ENCODE assay signal across 12 cellular contexts in the genomic region with DNA sequence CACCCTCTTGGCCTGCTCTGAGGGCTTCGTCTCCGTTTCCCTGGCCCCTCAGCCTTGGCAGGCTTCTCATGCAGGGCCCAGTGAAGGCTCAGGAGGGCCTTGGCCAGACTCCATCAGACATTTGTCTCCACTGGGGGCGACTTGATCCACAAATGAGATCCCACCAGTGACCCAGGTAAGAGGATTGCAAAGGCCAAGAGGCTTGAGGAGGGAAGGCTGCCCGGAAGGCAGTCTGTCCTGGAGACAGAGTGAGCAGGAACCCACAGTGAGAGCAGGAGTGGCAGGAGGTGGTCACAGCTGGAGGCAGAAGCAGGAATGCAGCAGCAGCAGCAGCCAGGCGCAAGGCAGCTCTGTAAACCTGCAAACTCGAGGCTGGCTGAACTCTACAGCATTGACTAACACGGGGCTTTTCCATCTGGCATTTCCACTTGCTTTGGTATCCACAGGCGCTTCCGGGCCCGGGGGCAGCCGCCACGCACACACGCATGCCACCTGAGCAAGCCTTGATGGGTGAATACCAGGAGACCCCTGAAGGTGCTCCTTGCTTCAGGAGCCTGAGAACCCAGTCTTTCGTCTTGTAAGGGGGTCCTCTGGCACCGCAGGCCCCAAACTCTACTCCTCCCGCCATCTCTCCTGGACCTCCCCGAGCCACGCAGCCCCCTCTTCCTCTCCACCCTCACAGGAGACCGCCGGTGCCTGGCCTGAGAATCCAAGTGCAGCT. TPM values are rescaled to one million over a fixed set of nuclear protein-coding genes. Genes with fewer than 3 reads are reported as not detected.
DNase-seq lines count a peak whose midpoint lies in the region; ATAC-seq and TF ChIP-seq lines count a peak whose summit lies in the region.
"Had no signal": no experiment of that assay in that cellular context is flagged by ENCODE, and none has a peak within 500 bp of the region (broad histone marks: within the 10 kb centered on the region; RNA-seq: fewer than 3 reads in every experiment).

No MANE protein-coding gene starts in this region.

- H3F3A ChIP-seq in neural progenitor cell (ENCODE audit: low read depth): peaks cover 37% of the 10 kb centered on the region

- H4K20me1 ChIP-seq in neural progenitor cell (ENCODE audit: low read depth): peaks cover 4% of the 10 kb centered on the region

- H3K36me3 Mint-ChIP-seq in chondrocyte (ENCODE audit: low read depth) (peaks cover 7% of the 10 kb centered on the region), neural progenitor cell (peaks cover 10% of the 10 kb centered on the region)

- no peaks in the 10 kb centered on the region for H3K9me3 ChIP-seq in HEK293 (ENCODE audit: control insufficient read depth, insufficient read depth, low read depth, low read length)
- H3K9me3 ChIP-seq in neural progenitor cell (ENCODE audit: low read depth): no peaks in the 10 kb centered on the region
- H3K9me3 ChIP-seq: pancreas had no signal

- peak; percentile 32 for DNase-seq in AG10803 (ENCODE audit: low read depth)
- peak; percentile 87 for DNase-seq in chondrocyte (ENCODE audit: low spot score)
- DNase-seq in neural progenitor cell (ENCODE audit: low spot score): peak; percentile 42
- DNase-seq in AG20443 (ENCODE audit: low spot score): no peak
- no peak for DNase-seq in H4 (ENCODE audit: low spot score)
- no peak for DNase-seq in GM13976 (ENCODE audit: low spot score)
- DNase-seq: NCI-H1105, T1000 had no signal

- H3K36me3 ChIP-seq in HEK293 (ENCODE audit: control insufficient read depth in 2 of 2, insufficient read depth in 1 of 2, low read length in 2 of 2) (peaks cover 0 to 36% of the 10 kb centered on the region in 2 experiments; a peak in 2 of 3 replicates), neural progenitor cell (no peaks in the 10 kb centered on the region)

- H3K4me1 Mint-ChIP-seq in chondrocyte (ENCODE audit: low read depth) (peaks cover 52% of the 10 kb centered on the region), neural progenitor cell (peaks cover 40% of the 10 kb centered on the region)

- H3K4me1 ChIP-seq in HEK293 (ENCODE audit: control insufficient read depth, insufficient read depth, low read length) (no peaks in the 10 kb centered on the region), neural progenitor cell (peaks cover 37% of the 10 kb centered on the region)

- in situ Hi-C loops in GM13976 (cut with MboI; ENCODE audit: low sequenced_read_pairs, unreplicated experiment): loop anchor here (10.0 kb wide), 1 partner anchor 367 kb away; no protein-coding TSS in a partner anchor

- H3K9ac ChIP-seq in neural progenitor cell: no peak overlapping the region

- no peak overlapping the region for H3K4me3 Mint-ChIP-seq in chondrocyte (ENCODE audit: unreplicated experiment)
- H3K4me3 Mint-ChIP-seq in neural progenitor cell: no peak overlapping the region

- POLR2A ChIA-PET in HEK293 (lab: Yijun Ruan, JAX): interaction anchor here (0.5 kb wide), 1 partner anchor 442 kb away, joined by 5 read pairs; no protein-coding TSS in a partner anchor

- H3K27ac ChIP-seq in HEK293 (ENCODE audit: extremely low read depth, low read depth, low read length): no peak overlapping the region
- no peak overlapping the region for H3K27ac ChIP-seq in neural progenitor cell

- CTCF ChIA-PET in HEK293 (lab: Yijun Ruan, JAX): interaction anchor here (1.2 kb wide), 1 partner anchor 25 kb away, joined by 4 read pairs; no protein-coding TSS in a partner anchor

- H3K4me3 ChIP-seq in AG10803 (ENCODE audit: low read length) (no peak overlapping the region), HEK293 (ENCODE audit: low read depth, low read length) (no peak overlapping the region), neural progenitor cell (no peak overlapping the region)
- H3K4me3 ChIP-seq: pancreas had no signal

- H3K27me3 ChIP-seq in neural progenitor cell: no peaks in the 10 kb centered on the region
- H3K27me3 ChIP-seq: pancreas had no signal

- TF ChIP-seq CTCF in AG10803 (conservative IDR thresholded peaks at IDR 0.05; ENCODE audit: low read length) (no peak), HEK293 (tag by site-specific recombination; IDR thresholded peaks at IDR 0.05) (no peak), chondrocyte (IDR thresholded peaks at IDR 0.05) (no peak), neural progenitor cell (IDR thresholded peaks at IDR 0.05) (no peak), GM13976 (IDR thresholded peaks at IDR 0.05; ENCODE audit: borderline replicate concordance, control extremely low read depth, extremely low read depth, insufficient read depth, missing control alignments) (no peak)

- H3K4me2 ChIP-seq in neural progenitor cell: no peak overlapping the region

- H3K79me2 ChIP-seq in neural progenitor cell (ENCODE audit: low read depth): peaks cover under 1% of the 10 kb centered on the region

- ATAC-seq in HG03025 (IDR thresholded peaks at IDR 0.05; ENCODE audit: low FRiP score, unreplicated experiment): no peak

- no peaks in the 10 kb centered on the region for H3K9me3 Mint-ChIP-seq in chondrocyte (ENCODE audit: low read depth)
- no peaks in the 10 kb centered on the region for H3K9me3 Mint-ChIP-seq in neural progenitor cell
- H3K9me3 Mint-ChIP-seq: activated T-helper 2 cell treated with anti-CD3 and anti-CD28 coated beads, Interferon-gamma antibody, Interleukin-2, Interleukin-4, amounts not matched to agents 10 μg/mL and 5 μg/mL and 100 μg/mL, durations not matched to agents 14 hours and 24 hours and 36 hours had no signal

- H3K27ac Mint-ChIP-seq in chondrocyte (ENCODE audit: unreplicated experiment) (peak overlapping the region; percentile 98), neural progenitor cell (no peak overlapping the region)
- H3K27ac Mint-ChIP-seq: activated T-helper 2 cell treated with anti-CD3 and anti-CD28 coated beads, Interferon-gamma antibody, Interleukin-2, Interleukin-4, amounts not matched to agents 10 μg/mL and 5 μg/mL and 100 μg/mL, durations not matched to agents 14 hours and 24 hours and 36 hours had no signal

- no peak overlapping the region for H2AFZ ChIP-seq in neural progenitor cell (replicated peaks)

- no peaks in the 10 kb centered on the region for H3K27me3 Mint-ChIP-seq in chondrocyte (ENCODE audit: low read depth)
- peaks cover 2% of the 10 kb centered on the region for H3K27me3 Mint-ChIP-seq in neural progenitor cell (ENCODE audit: insufficient read depth, low read depth)

TF ChIP-seq in HEK293, 187 proteins besides CTCF, POLR2A, EP300 and RAD21 (continues in another document):
- TF ChIP-seq GLIS2 (tag by site-specific recombination; IDR thresholded peaks at IDR 0.05) (peak; percentile 21; the same call in 1 of the 2 replicates), ZNF341 (tag by site-specific recombination; IDR thresholded peaks at IDR 0.05; ENCODE audit: low read depth) (no peak), ZNF2 (tag by site-specific recombination; IDR thresholded peaks at IDR 0.05) (no peak), ZNF473 (tag by site-specific recombination; IDR thresholded peaks at IDR 0.05) (no peak), GLIS1 (tag by site-specific recombination; IDR thresholded peaks at IDR 0.05) (peak; percentile 76), ZNF701 (tag by site-specific recombination; IDR thresholded peaks at IDR 0.05) (no peak), ZNF660 (tag by site-specific recombination; IDR thresholded peaks at IDR 0.05) (no peak), ZBTB17 (tag by site-specific recombination; IDR thresholded peaks at IDR 0.05) (0 out of 2 replicates have a peak, but pooled peaks have one; percentile 17), PRDM4 (tag by site-specific recombination; IDR thresholded peaks at IDR 0.05) (no peak), ZIC2 (tag by site-specific recombination; IDR thresholded peaks at IDR 0.05) (peak; percentile 82)
- TF ChIP-seq, protein P1, sequence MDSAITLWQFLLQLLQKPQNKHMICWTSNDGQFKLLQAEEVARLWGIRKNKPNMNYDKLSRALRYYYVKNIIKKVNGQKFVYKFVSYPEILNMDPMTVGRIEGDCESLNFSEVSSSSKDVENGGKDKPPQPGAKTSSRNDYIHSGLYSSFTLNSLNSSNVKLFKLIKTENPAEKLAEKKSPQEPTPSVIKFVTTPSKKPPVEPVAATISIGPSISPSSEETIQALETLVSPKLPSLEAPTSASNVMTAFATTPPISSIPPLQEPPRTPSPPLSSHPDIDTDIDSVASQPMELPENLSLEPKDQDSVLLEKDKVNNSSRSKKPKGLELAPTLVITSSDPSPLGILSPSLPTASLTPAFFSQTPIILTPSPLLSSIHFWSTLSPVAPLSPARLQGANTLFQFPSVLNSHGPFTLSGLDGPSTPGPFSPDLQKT (IDR thresholded peaks at IDR 0.05; ENCODE audit: borderline replicate concordance, low read depth, low read length): no peak

RNA-seq across cellular contexts. Expression of gene MGAT1, which starts 14.7 kb away (rescaled TPM):
- total RNA-seq in chondrocyte (119 to 136 TPM (median 123 TPM) in 3 replicates), neural progenitor cell (ENCODE audit: low replicate concordance) (31.8 and 67.8 TPM in 2 replicates)
- total RNA-seq in H4 (2014; rRNA removed; shearing (Covaris generic)): 59.1 and 81.0 TPM in 2 replicates

RNA-seq across cellular contexts. Expression of gene OR2Y1, which starts 48.0 kb away (rescaled TPM):
- total RNA-seq in chondrocyte: not detected in 3 replicates
- total RNA-seq in neural progenitor cell (ENCODE audit: low replicate concordance): not detected in 2 replicates
- total RNA-seq in H4 (2014; rRNA removed; shearing (Covaris generic)): not detected in 2 replicates
- total RNA-seq: activated T-helper 2 cell treated with anti-CD3 and anti-CD28 coated beads, Interferon-gamma antibody, Interleukin-2, Interleukin-4, amounts not matched to agents 10 μg/mL and 5 μg/mL and 100 μg/mL, durations not matched to agents 14 hours and 24 hours and 36 hours; pancreas had no signal

Comparison
In these comparisons a context has a peak if more than half of its experiments do, and no peak if none do; other contexts are left out.
1. DNase-seq: peak in AG10803 (single experiment), chondrocyte (single experiment) and neural progenitor cell (single experiment); none in AG20443 (single experiment), H4 (single experiment) and GM13976 (single experiment).